ENCODE assay signal across 8 cellular contexts in the genomic region with DNA sequence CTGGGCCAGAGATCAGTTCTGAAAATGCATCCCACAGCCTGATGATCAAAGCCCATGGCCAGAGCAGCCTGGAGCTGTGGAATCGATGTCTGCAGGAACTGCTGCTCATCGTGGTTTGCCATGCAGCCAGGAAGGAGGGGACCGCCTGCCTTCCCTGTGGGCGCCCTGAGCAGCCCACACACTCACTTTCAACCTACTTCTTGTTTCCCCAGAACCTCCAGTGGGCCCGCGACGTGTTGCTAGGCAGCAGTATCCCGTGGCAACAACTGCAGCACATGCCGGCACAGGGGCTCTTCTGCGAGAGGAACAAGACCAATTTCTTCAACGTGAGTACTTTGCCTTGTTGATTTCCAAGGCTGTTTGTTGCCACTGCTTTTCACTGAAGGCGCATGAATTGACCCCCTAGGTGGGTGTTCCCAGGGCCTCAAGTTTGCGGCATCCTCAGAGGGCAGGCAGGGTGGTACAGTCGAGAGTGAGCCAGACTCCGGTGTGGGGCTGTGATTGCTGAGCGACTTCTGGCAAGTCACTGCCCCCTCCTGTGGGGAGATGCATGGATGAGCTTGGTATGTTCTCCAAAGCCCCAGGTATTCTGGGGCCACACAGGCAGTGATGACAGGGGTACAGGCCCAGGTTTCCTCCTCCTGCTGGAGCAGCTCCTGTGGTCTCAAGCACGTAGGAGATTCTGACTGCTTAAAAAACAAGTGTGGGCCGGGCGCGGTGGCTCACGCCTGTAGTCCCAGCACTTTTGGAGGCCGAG. TPM values are rescaled to one million over a fixed set of nuclear protein-coding genes. Genes with fewer than 3 reads are reported as not detected.
DNase-seq lines count a peak whose midpoint lies in the region; ATAC-seq lines count a peak whose summit lies in the region.

No MANE protein-coding gene starts in this region.

- POLR2A ChIA-PET in T-cell (lab: Charles Lee): no interaction called here

- no peaks in the 10 kb centered on the region for H3K9me3 Mint-ChIP-seq in T-cell

- H3K27me3 Mint-ChIP-seq in T-cell: no peaks in the 10 kb centered on the region

- H3K4me3 Mint-ChIP-seq in T-cell: peak overlapping the region in 1 of 3 donors; percentile 60

- CTCF ChIA-PET in T-cell (lab: Charles Lee): interaction anchor here in 1 of 2 donors (2.2 kb wide), 1 partner anchor 22 kb away, joined by 12 read pairs; no protein-coding TSS in a partner anchor

- peak overlapping the region; percentile 84 to 87 for H3K27ac Mint-ChIP-seq in T-cell

- DNase-seq in T-cell (peak; percentile 64 to 94 (median 87)), midbrain (lab: John Stamatoyannopoulos, UW) (peak; percentile 50), NCI-H2196 (lab: John Stamatoyannopoulos, UW; ENCODE audit: unreplicated experiment) (no peak), cerebellar cortex (ENCODE audit: low spot score) (no peak), T1000 (lab: John Stamatoyannopoulos, UW) (no peak), NCI-H187 treated with DMSO at 0.1 percent for 48 hours (lab: John Stamatoyannopoulos, UW) (no peak)
- peak; percentile 44 for DNase-seq in activated naive CD4-positive, alpha-beta T cell treated with Interleukin-2 at 50 U/mL for 16 hours
- peak; percentile 29 to 68 for DNase-seq in stimulated activated CD8-positive, alpha-beta memory T cell treated with anti-CD3 and anti-CD28 coated beads, Interleukin-7, amount 100 ng/mL, for 48 hours (ENCODE audit: extremely low read depth in 1 of 2, low read depth in 1 of 2)

- H3K36me3 Mint-ChIP-seq in T-cell: peaks cover 24% of the 10 kb centered on the region

- ATAC-seq in T-cell (replicated peaks in 1 of 4): peak; percentile 76 to 95 (median 81)

- H3K4me1 Mint-ChIP-seq in T-cell: peaks cover 30 to 33% (median 30%) of the 10 kb centered on the region in 3 donors

RNA-seq across cellular contexts. Expression of a gene that starts 47.0 kb away (rescaled TPM):
- 1 to 10 TPM; 1.3 to 2.3 (median 1.6) TPM for total RNA-seq in T-cell

Comparison
In these comparisons a context has a peak if more than half of its experiments do, and no peak if none do; other contexts are left out.
1. DNase-seq: peak in T-cell (34 of 34), activated naive CD4-positive, alpha-beta T cell treated with Interleukin-2 at 50 U/mL for 16 hours (single experiment), midbrain (single experiment) and stimulated activated CD8-positive, alpha-beta memory T cell treated with anti-CD3 and anti-CD28 coated beads, Interleukin-7, amount 100 ng/mL, for 48 hours (2 of 2); none in NCI-H2196 (single experiment), cerebellar cortex (single experiment), T1000 (single experiment) and NCI-H187 treated with DMSO at 0.1 percent for 48 hours (single experiment).